Comparison of ENCODE assay signal across 13 cellular contexts in the genomic region with DNA sequence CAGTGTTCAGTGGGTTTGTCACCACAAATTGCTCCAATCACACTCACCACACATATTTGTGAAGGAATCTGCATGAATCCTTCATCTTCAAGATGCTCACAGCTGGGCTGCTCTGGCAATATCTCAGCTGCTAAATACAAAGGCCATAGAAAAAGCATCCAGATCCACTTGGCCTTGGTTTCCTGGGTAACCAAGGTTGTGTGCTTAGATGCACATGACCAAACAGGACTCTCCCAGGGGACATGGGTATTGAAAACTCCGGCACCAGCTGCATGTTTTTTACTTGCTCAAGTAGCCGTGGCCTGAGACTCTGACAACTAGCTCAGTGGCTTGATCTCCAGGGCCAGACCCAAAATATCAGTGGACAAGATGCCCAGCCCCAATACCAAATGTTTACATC.
"Had no signal": no experiment of that assay in that cellular context is flagged by ENCODE, and none has a peak within 500 bp of the region (broad histone marks: within the 10 kb centered on the region; RNA-seq: fewer than 3 reads in every experiment).

No MANE protein-coding gene starts in this region.

- H3K4me1 ChIP-seq: body of pancreas, testis had no signal

- H3K9me3 ChIP-seq: body of pancreas, testis had no signal

- H3K4me3 ChIP-seq: body of pancreas, testis had no signal

- DNase-seq: activated CD4-positive, alpha-beta memory T cell treated with anti-CD3 and anti-CD28 coated beads for 36 hours; activated effector memory CD4-positive, alpha-beta T cell treated with anti-CD3 and anti-CD28 coated beads, Interleukin-2, amount 50 U/mL, for 16 hours; activated T-cell treated with anti-CD3 and anti-CD28 coated beads, Interleukin-2, amount 50 U/mL, for 4 hours; amniotic stem cell; body of pancreas; effector memory CD8-positive, alpha-beta T cell; hypothalamus; stimulated activated CD4-positive, alpha-beta T cell treated with anti-CD3 and anti-CD28 coated beads, Interleukin-4, amount 100 ng/mL, for 24 hours; stimulated activated naive CD8-positive, alpha-beta T cell treated with anti-CD3 and anti-CD28 coated beads, Interleukin-15, amount 100 ng/mL, for 72 hours; testis had no signal

- H3K27ac ChIP-seq: body of pancreas, epithelial cell of prostate, testis, VCaP had no signal

- ATAC-seq: activated naive CD4-positive, alpha-beta T cell treated with anti-CD3 and anti-CD28 coated beads, Interleukin-2, amount 50 U/mL, for 72 hours; activated T-cell treated with anti-CD3 and anti-CD28 coated beads, Interleukin-2, amount 50 U/mL, for 4 hours; body of pancreas; effector memory CD8-positive, alpha-beta T cell; stimulated activated naive CD8-positive, alpha-beta T cell treated with anti-CD3 and anti-CD28 coated beads, Interleukin-15, amount 100 ng/mL, for 72 hours had no signal
